In the genomic region with DNA sequence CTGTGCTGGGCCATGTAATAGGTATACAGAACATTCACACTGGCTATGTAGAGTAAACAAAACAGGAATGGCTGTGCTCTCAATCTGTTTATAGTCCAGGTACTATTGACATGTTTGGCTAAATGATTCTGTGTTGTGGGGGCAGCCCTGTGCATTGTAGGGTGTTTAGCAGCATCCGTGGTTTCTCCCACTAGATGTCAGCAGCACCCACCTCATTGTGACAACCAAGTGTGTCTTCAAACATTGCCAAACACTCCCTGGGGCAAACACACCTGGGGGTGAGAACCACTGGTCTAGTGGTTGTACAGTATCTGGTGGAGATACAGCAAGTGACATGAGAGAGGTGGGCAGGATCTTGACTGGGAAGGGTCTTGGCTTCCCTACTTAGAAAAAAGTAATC, we compare ENCODE assay signal across 10 cellular contexts.
DNase-seq lines count a peak whose midpoint lies in the region; ATAC-seq and TF ChIP-seq lines count a peak whose summit lies in the region.
"Had no signal": no experiment of that assay in that cellular context is flagged by ENCODE, and none has a peak within 500 bp of the region (broad histone marks: within the 10 kb centered on the region; RNA-seq: fewer than 3 reads in every experiment).

No MANE protein-coding gene starts in this region.

- 23% methylated on average over 1 of the region's 1 CpG for WGBS in right cardiac atrium

- DNase-seq in Caco-2 (peak; percentile 41 to 46), NT2/D1 (ENCODE audit: low read depth, low spot score) (peak; percentile 30), right cardiac atrium (peak in 1 of 3 donors; percentile 41), mesothelial cell of epicardium (ENCODE audit: low spot score in 2 of 2, unreplicated experiment in 2 of 2) (no peak)
- no peak for DNase-seq in activated CD8-positive, alpha-beta memory T cell treated with anti-CD3 and anti-CD28 coated beads, Interleukin-2, amount 50 U/mL, for 4 hours
- no peak for DNase-seq in activated T-cell treated with anti-CD3 and anti-CD28 coated beads, Interleukin-2, amount 50 U/mL, for 48 hours
- DNase-seq: activated T-cell treated with anti-CD3 and anti-CD28 coated beads, Interleukin-2, amount 50 U/mL, for 24 hours had no signal

- ATAC-seq in GM18868 (IDR thresholded peaks at IDR 0.05; ENCODE audit: unreplicated experiment) (peak; percentile 65), right cardiac atrium (peak; percentile 70 to 78), GM21737 (IDR thresholded peaks at IDR 0.05; ENCODE audit: unreplicated experiment) (no peak)

- TF ChIP-seq CTCF in Caco-2 (IDR thresholded peaks at IDR 0.05; ENCODE audit: insufficient read depth in 1 of 2, low read depth in 1 of 2, low read length in 1 of 2, severe bottlenecking in 1 of 2, unreplicated experiment in 1 of 2) (peak in 1 of 2 experiments; percentile 27), mesothelial cell of epicardium (IDR thresholded peaks at IDR 0.05; ENCODE audit: unreplicated experiment) (no peak)

- H3K27ac Mint-ChIP-seq in Caco-2 (ENCODE audit: unreplicated experiment) (no peak overlapping the region), mesothelial cell of epicardium (no peak overlapping the region)
- H3K27ac Mint-ChIP-seq: activated T-cell treated with anti-CD3 and anti-CD28 coated beads, Interleukin-2, amount 50 U/mL, for 24 hours; IgD-negative memory B cell had no signal

- intact Hi-C loops in Caco-2 (cut with micrococcal nuclease; ENCODE audit: unreplicated experiment): loop anchor here (1.0 kb wide), 3 partner anchors 145 to 364 kb away; no protein-coding TSS in a partner anchor
- intact Hi-C loops in right cardiac atrium (cut with DNase I): no loop called here

- H3K4me1 Mint-ChIP-seq in Caco-2 (ENCODE audit: low read depth, unreplicated experiment) (no peaks in the 10 kb centered on the region), mesothelial cell of epicardium (no peaks in the 10 kb centered on the region)

- H3K9me3 ChIP-seq in Caco-2 (no peaks in the 10 kb centered on the region), NT2/D1 (ENCODE audit: insufficient read depth, low read length) (no peaks in the 10 kb centered on the region), right cardiac atrium (ENCODE audit: control insufficient read depth, low read length) (no peaks in the 10 kb centered on the region)

- H3K9me3 Mint-ChIP-seq in Caco-2 (ENCODE audit: unreplicated experiment) (no peaks in the 10 kb centered on the region), mesothelial cell of epicardium (no peaks in the 10 kb centered on the region)
- H3K9me3 Mint-ChIP-seq: activated T-cell treated with anti-CD3 and anti-CD28 coated beads, Interleukin-2, amount 50 U/mL, for 24 hours; IgD-negative memory B cell had no signal

- peaks cover 28% of the 10 kb centered on the region for H3K27me3 Mint-ChIP-seq in Caco-2 (ENCODE audit: insufficient read depth, unreplicated experiment)
- peaks cover 41% of the 10 kb centered on the region for H3K27me3 Mint-ChIP-seq in mesothelial cell of epicardium (ENCODE audit: low read depth)
- H3K27me3 Mint-ChIP-seq: activated T-cell treated with anti-CD3 and anti-CD28 coated beads, Interleukin-2, amount 50 U/mL, for 24 hours; IgD-negative memory B cell had no signal

- CTCF ChIA-PET in Caco-2 (lab: Charles Lee): no interaction called here

- no peaks in the 10 kb centered on the region for H3K36me3 Mint-ChIP-seq in Caco-2 (ENCODE audit: insufficient read depth, unreplicated experiment)
- no peaks in the 10 kb centered on the region for H3K36me3 Mint-ChIP-seq in mesothelial cell of epicardium
- H3K36me3 Mint-ChIP-seq: IgD-negative memory B cell had no signal

- no peaks in the 10 kb centered on the region for H3K4me1 ChIP-seq in Caco-2
- H3K4me1 ChIP-seq in NT2/D1 (ENCODE audit: insufficient read depth, insufficient read length): no peaks in the 10 kb centered on the region
- no peaks in the 10 kb centered on the region for H3K4me1 ChIP-seq in right cardiac atrium (ENCODE audit: control insufficient read depth, insufficient read depth, low read length)

- no peak overlapping the region for H3K4me3 Mint-ChIP-seq in Caco-2 (ENCODE audit: unreplicated experiment)
- H3K4me3 Mint-ChIP-seq in mesothelial cell of epicardium: no peak overlapping the region
- H3K4me3 Mint-ChIP-seq: activated T-cell treated with anti-CD3 and anti-CD28 coated beads, Interleukin-2, amount 50 U/mL, for 24 hours; IgD-negative memory B cell had no signal

- no TSS peak for BruUV-seq in Caco-2 (replicated peaks; lab: Mats Ljungman, UMichigan)

- POLR2A ChIA-PET in Caco-2 (lab: Charles Lee): no interaction called here

- H3K4me3 ChIP-seq in Caco-2 (ENCODE audit: low read depth, low read length): no peak overlapping the region
- no peak overlapping the region for H3K4me3 ChIP-seq in NT2/D1 (ENCODE audit: insufficient read length, low read depth)
- no peak overlapping the region for H3K4me3 ChIP-seq in right cardiac atrium (ENCODE audit: low read length)

- no peaks in the 10 kb centered on the region for H3K27me3 ChIP-seq in Caco-2 (replicated peaks; ENCODE audit: control insufficient read depth, insufficient read depth, low read length)
- no peaks in the 10 kb centered on the region for H3K27me3 ChIP-seq in NT2/D1 (ENCODE audit: insufficient read depth, insufficient read length)
- H3K27me3 ChIP-seq in right cardiac atrium (ENCODE audit: control insufficient read depth, insufficient read depth): no peaks in the 10 kb centered on the region

- H3K36me3 ChIP-seq in Caco-2 (ENCODE audit: control insufficient read depth, insufficient read depth, low read length) (no peaks in the 10 kb centered on the region), NT2/D1 (ENCODE audit: insufficient read depth, insufficient read length, low read length) (no peaks in the 10 kb centered on the region)

- H3K27ac ChIP-seq in right cardiac atrium (ENCODE audit: low read length): no peak overlapping the region

- no peak overlapping the region for H3K9ac ChIP-seq in NT2/D1 (ENCODE audit: insufficient read length, low read depth)

Comparison
In these comparisons a context has a peak if more than half of its experiments do, and no peak if none do; other contexts are left out.
1. DNase-seq: peak in Caco-2 (2 of 2) and NT2/D1 (single experiment); none in activated CD8-positive, alpha-beta memory T cell treated with anti-CD3 and anti-CD28 coated beads, Interleukin-2, amount 50 U/mL, for 4 hours (single experiment), activated T-cell treated with anti-CD3 and anti-CD28 coated beads, Interleukin-2, amount 50 U/mL, for 48 hours (0 of 2) and mesothelial cell of epicardium (0 of 2).